ENCODE assay signal across 9 cellular contexts in the genomic region with DNA sequence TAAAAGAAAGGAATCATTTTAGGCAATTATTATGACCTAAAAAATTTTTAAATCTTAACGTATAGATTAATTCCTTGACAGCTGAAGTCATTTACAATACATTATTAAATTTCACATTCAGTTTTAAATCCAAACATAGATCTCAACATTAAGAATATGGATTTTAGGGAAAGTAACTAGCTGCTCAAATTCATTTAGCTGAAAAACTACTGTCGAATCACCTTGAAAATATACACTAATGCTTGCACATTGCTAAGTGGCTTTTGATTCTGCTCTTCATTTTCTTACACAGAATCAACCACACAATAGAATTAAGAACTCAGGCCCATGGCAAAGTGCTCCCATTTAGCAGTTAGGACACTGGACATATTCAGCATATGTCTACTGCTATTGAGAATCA.
A peak's percentile ranks its signal among the peaks of the same experiment; 100 is the strongest.
DNase-seq lines count a peak whose midpoint lies in the region; ATAC-seq and TF ChIP-seq lines count a peak whose summit lies in the region.
"Had no signal": no experiment of that assay in that cellular context is flagged by ENCODE, and none has a peak within 500 bp of the region (broad histone marks: within the 10 kb centered on the region; RNA-seq: fewer than 3 reads in every experiment).

No MANE protein-coding gene starts in this region.

- intact Hi-C loops in Caco-2 (cut with micrococcal nuclease; ENCODE audit: unreplicated experiment): loop anchor here (10.0 kb wide), 1 partner anchor 318 kb away; no protein-coding TSS in a partner anchor
- intact Hi-C loops in esophagus muscularis mucosa (cut with DNase I): loop anchor here (5.0 kb wide), 2 partner anchors 90 to 135 kb away; no protein-coding TSS in a partner anchor
- intact Hi-C loops in ovary (cut with DNase I): loop anchor here in 1 of 4 donors (10.0 kb wide), 1 partner anchor 98 kb away; no protein-coding TSS in a partner anchor

- H3K4me3 ChIP-seq in Caco-2 (ENCODE audit: low read depth, low read length) (peak overlapping the region; percentile 95), RWPE2 (ENCODE audit: severe bottlenecking) (peak overlapping the region; percentile 53), esophagus muscularis mucosa (peak overlapping the region; percentile 69 to 77 (median 73)), retinal pigment epithelial cell (ENCODE audit: low read length) (peak overlapping the region; percentile 75), ovary (no peak overlapping the region)

- peaks cover 68% of the 10 kb centered on the region for H3K36me3 Mint-ChIP-seq in Caco-2 (ENCODE audit: insufficient read depth, unreplicated experiment)

- no peaks in the 10 kb centered on the region for H3K9me3 ChIP-seq in Caco-2
- H3K9me3 ChIP-seq in RWPE2 (ENCODE audit: severe bottlenecking): no peaks in the 10 kb centered on the region
- no peaks in the 10 kb centered on the region for H3K9me3 ChIP-seq in esophagus muscularis mucosa
- no peaks in the 10 kb centered on the region for H3K9me3 ChIP-seq in ovary

- ATAC-seq in RWPE2 (ENCODE audit: low read depth): no peak
- no peak for ATAC-seq in GM21786 (IDR thresholded peaks at IDR 0.05; ENCODE audit: unreplicated experiment)

- peak overlapping the region; percentile 62 for H3K27ac ChIP-seq in RWPE2 (ENCODE audit: poor library complexity, severe bottlenecking)
- peak overlapping the region in 2 of 4 donors; percentile 45 to 57 for H3K27ac ChIP-seq in esophagus muscularis mucosa (replicated peaks in 1 of 4)
- H3K27ac ChIP-seq in ovary: no peak overlapping the region

- H3K27me3 Mint-ChIP-seq in Caco-2 (ENCODE audit: insufficient read depth, unreplicated experiment): no peaks in the 10 kb centered on the region

- POLR2A ChIA-PET in Caco-2 (lab: Charles Lee): interaction anchor here (0.6 to 1.1 kb wide), 2 partner anchors 91 to 92 kb away, joined by 3 to 5 read pairs; no protein-coding TSS in a partner anchor

- H3K27me3 ChIP-seq in Caco-2 (replicated peaks; ENCODE audit: control insufficient read depth, insufficient read depth, low read length) (no peaks in the 10 kb centered on the region), RWPE2 (ENCODE audit: insufficient read depth, poor library complexity, severe bottlenecking) (no peaks in the 10 kb centered on the region), esophagus muscularis mucosa (no peaks in the 10 kb centered on the region), ovary (no peaks in the 10 kb centered on the region)

- H3K4me1 Mint-ChIP-seq in Caco-2 (ENCODE audit: low read depth, unreplicated experiment): peaks cover 17% of the 10 kb centered on the region

- TF ChIP-seq EP300 in esophagus muscularis mucosa (IDR thresholded peaks at IDR 0.05): no peak
- no peak for TF ChIP-seq EP300 in ovary (IDR thresholded peaks at IDR 0.05)

- peaks cover 42% of the 10 kb centered on the region for H3K4me1 ChIP-seq in Caco-2
- peaks cover 42% of the 10 kb centered on the region for H3K4me1 ChIP-seq in RWPE2 (ENCODE audit: insufficient read depth, poor library complexity, severe bottlenecking)
- peaks cover 11 to 69% (median 43%) of the 10 kb centered on the region in 4 donors for H3K4me1 ChIP-seq in esophagus muscularis mucosa
- H3K4me1 ChIP-seq in ovary (ENCODE audit: insufficient read depth): peaks cover 2% of the 10 kb centered on the region

- H3K27ac Mint-ChIP-seq in Caco-2 (ENCODE audit: unreplicated experiment): peak overlapping the region; percentile 10

- peak overlapping the region; percentile 69 for H3K4me3 Mint-ChIP-seq in Caco-2 (ENCODE audit: unreplicated experiment)

- BruUV-seq in Caco-2 (replicated peaks; lab: Mats Ljungman, UMichigan): no TSS peak

- no peaks in the 10 kb centered on the region for H3K9me3 Mint-ChIP-seq in Caco-2 (ENCODE audit: unreplicated experiment)

- H3K36me3 ChIP-seq in Caco-2 (ENCODE audit: control insufficient read depth, insufficient read depth, low read length) (no peaks in the 10 kb centered on the region), RWPE2 (ENCODE audit: low read depth) (peaks cover 3% of the 10 kb centered on the region; the same call in 1 of the 2 replicates), esophagus muscularis mucosa (no peaks in the 10 kb centered on the region), ovary (no peaks in the 10 kb centered on the region)

- CTCF ChIA-PET in Caco-2 (lab: Charles Lee): interaction anchor here (1.7 kb wide), 1 partner anchor 137 kb away, joined by 3 read pairs; no protein-coding TSS in a partner anchor

- no peak for DNase-seq in Caco-2
- DNase-seq in RWPE2 (ENCODE audit: low spot score): no peak
- no peak for DNase-seq in esophagus muscularis mucosa (ENCODE audit: extremely low spot score)
- no peak for DNase-seq in retinal pigment epithelial cell (ENCODE audit: low read depth)
- DNase-seq in ovary: no peak
- DNase-seq in retina: no peak
- DNase-seq in GF-D8 (lab: John Stamatoyannopoulos, UW): no peak
- DNase-seq: NCI-H526 had no signal

- 65% methylated on average over 2 of the region's 2 CpGs for WGBS in esophagus muscularis mucosa
- WGBS in ovary, 3 donors: 88 to 93% (median 90%) methylated on average over 2 of the region's 2 CpGs

- no peak for TF ChIP-seq CTCF in Caco-2 (IDR thresholded peaks at IDR 0.05; ENCODE audit: insufficient read depth in 1 of 2, low read depth in 1 of 2, low read length in 1 of 2, severe bottlenecking in 1 of 2, unreplicated experiment in 1 of 2)
- TF ChIP-seq CTCF in RWPE2 (IDR thresholded peaks at IDR 0.05; ENCODE audit: poor library complexity, severe bottlenecking): no peak
- TF ChIP-seq CTCF in esophagus muscularis mucosa (IDR thresholded peaks at IDR 0.05): no peak
- TF ChIP-seq CTCF in retinal pigment epithelial cell (conservative IDR thresholded peaks at IDR 0.05; ENCODE audit: low read depth, low read length): no peak
- no peak for TF ChIP-seq CTCF in ovary (IDR thresholded peaks at IDR 0.05)

- TF ChIP-seq POLR2A in esophagus muscularis mucosa (IDR thresholded peaks at IDR 0.05; ENCODE audit: low read depth) (no peak), ovary (IDR thresholded peaks at IDR 0.05) (no peak)
